ENCODE assay signal across 9 cellular contexts in genomic region chr18:3209859-3210569, GRCh38. TPM values are rescaled to one million over a fixed set of nuclear protein-coding genes. Genes with fewer than 3 reads are reported as not detected.
DNase-seq lines count a peak whose midpoint lies in the region; ATAC-seq and TF ChIP-seq lines count a peak whose summit lies in the region.
"Had no signal": no experiment of that assay in that cellular context is flagged by ENCODE, and none has a peak within 500 bp of the region (broad histone marks: within the 10 kb centered on the region; RNA-seq: fewer than 3 reads in every experiment).

No MANE protein-coding gene starts in this region.

- TF ChIP-seq CTCF in left ventricle myocardium inferior (IDR thresholded peaks at IDR 0.05; ENCODE audit: borderline replicate concordance) (no peak), SU-DHL-6 (IDR thresholded peaks at IDR 0.05; ENCODE audit: insufficient read depth, low read length, poor library complexity, severe bottlenecking) (no peak), tibial nerve (IDR thresholded peaks at IDR 0.05) (no peak), uterus (IDR thresholded peaks at IDR 0.05) (no peak)

- no peaks in the 10 kb centered on the region for H3F3A ChIP-seq in SU-DHL-6 (ENCODE audit: insufficient read depth)

- H3K9ac ChIP-seq in SU-DHL-6 (ENCODE audit: low read length) (no peak overlapping the region), subcutaneous abdominal adipose tissue (ENCODE audit: low read length in 5 of 5) (no peak overlapping the region)

- intact Hi-C loops in left ventricle myocardium inferior (cut with micrococcal nuclease) (no loop called here), Right ventricle myocardium inferior (cut with DNase I) (no loop called here), uterus (cut with DNase I; ENCODE audit: low total_unique reads) (no loop called here)

- H4K20me1 ChIP-seq in SU-DHL-6 (ENCODE audit: low read depth, low read length) = no peaks in the 10 kb centered on the region

- DNase-seq in left ventricle myocardium inferior (no peak), Right ventricle myocardium inferior (ENCODE audit: missing footprints) (no peak), tibial nerve (ENCODE audit: low spot score in 2 of 2) (no peak), uterus (no peak)
- DNase-seq in effector CD4-positive, alpha-beta T cell = no peak

- WGBS in tibial nerve, 2 donors = 83 to 84% methylated on average over 4 of the region's 4 CpGs

- no peaks in the 10 kb centered on the region for H3K79me2 ChIP-seq in SU-DHL-6 (ENCODE audit: insufficient read depth, low read length)

- TF ChIP-seq POLR2A in tibial nerve (IDR thresholded peaks at IDR 0.05) = no peak
- TF ChIP-seq POLR2A in uterus (IDR thresholded peaks at IDR 0.05) = no peak

- no peak for TF ChIP-seq EP300 in tibial nerve (IDR thresholded peaks at IDR 0.05)

- H3K36me3 ChIP-seq in left ventricle myocardium inferior (peaks cover 65% of the 10 kb centered on the region), SU-DHL-6 (ENCODE audit: low read length) (no peaks in the 10 kb centered on the region), subcutaneous abdominal adipose tissue (ENCODE audit: control insufficient read depth in 5 of 5, insufficient read depth in 5 of 5, low read length in 5 of 5) (peaks cover 4 to 10% (median 6%) of the 10 kb centered on the region in 5 donors), tibial nerve (peaks cover 0 to 21% (median 0%) of the 10 kb centered on the region in 3 donors), uterus (no peaks in the 10 kb centered on the region)

- no peak overlapping the region for H3K4me2 ChIP-seq in SU-DHL-6 (ENCODE audit: low read depth, low read length, poor library complexity, severe bottlenecking)

- peak overlapping the region; percentile 41 for H2AFZ ChIP-seq in SU-DHL-6 (ENCODE audit: low read depth, low read length, severe bottlenecking)

- ATAC-seq in Right ventricle myocardium inferior (no peak), HG02973 (IDR thresholded peaks at IDR 0.05; ENCODE audit: unreplicated experiment) (peak; percentile 67)

- H3K9me3 ChIP-seq in left ventricle myocardium inferior (replicated peaks) = peaks cover 12% of the 10 kb centered on the region
- no peaks in the 10 kb centered on the region for H3K9me3 ChIP-seq in SU-DHL-6 (ENCODE audit: insufficient read depth, low read length)
- peaks cover 0 to 10% (median 0%) of the 10 kb centered on the region in 5 donors for H3K9me3 ChIP-seq in subcutaneous abdominal adipose tissue (ENCODE audit: control insufficient read depth in 5 of 5, low read length in 5 of 5)
- H3K9me3 ChIP-seq in tibial nerve = peaks cover 0 to 14% (median 0%) of the 10 kb centered on the region in 4 donors
- H3K9me3 ChIP-seq in uterus = no peaks in the 10 kb centered on the region

- peaks cover 76% of the 10 kb centered on the region for H3K4me1 ChIP-seq in left ventricle myocardium inferior
- H3K4me1 ChIP-seq in subcutaneous abdominal adipose tissue (ENCODE audit: control insufficient read depth in 5 of 5, insufficient read depth in 5 of 5, low read length in 5 of 5) = peaks cover 0 to 37% (median 23%) of the 10 kb centered on the region in 5 donors
- peaks cover 0 to 15% (median 11%) of the 10 kb centered on the region in 4 donors for H3K4me1 ChIP-seq in tibial nerve
- H3K4me1 ChIP-seq in uterus = no peaks in the 10 kb centered on the region

- H3K27me3 ChIP-seq in left ventricle myocardium inferior (ENCODE audit: low read depth) = no peaks in the 10 kb centered on the region
- H3K27me3 ChIP-seq in SU-DHL-6 (ENCODE audit: low read length) = no peaks in the 10 kb centered on the region
- H3K27me3 ChIP-seq in subcutaneous abdominal adipose tissue (ENCODE audit: control insufficient read depth in 5 of 5, insufficient read depth in 4 of 5, low read length in 5 of 5) = no peaks in the 10 kb centered on the region
- H3K27me3 ChIP-seq in tibial nerve = no peaks in the 10 kb centered on the region
- H3K27me3 ChIP-seq in uterus = no peaks in the 10 kb centered on the region

- H3K27ac ChIP-seq in left ventricle myocardium inferior (replicated peaks) (peak overlapping the region; percentile 92), SU-DHL-6 (ENCODE audit: low read depth, low read length) (no peak overlapping the region), subcutaneous abdominal adipose tissue (ENCODE audit: low read depth, low read length) (peak overlapping the region; percentile 76), tibial nerve (no peak overlapping the region), uterus (no peak overlapping the region)
- H3K27ac ChIP-seq: HL-60 had no signal

- H3K9me2 ChIP-seq in SU-DHL-6 (replicated peaks; ENCODE audit: insufficient read depth, low read length) = no peaks in the 10 kb centered on the region

- H3K4me3 ChIP-seq in left ventricle myocardium inferior = peak overlapping the region; percentile 71
- no peak overlapping the region for H3K4me3 ChIP-seq in SU-DHL-6 (ENCODE audit: insufficient read depth, low read length, poor library complexity, severe bottlenecking)
- H3K4me3 ChIP-seq in subcutaneous abdominal adipose tissue (ENCODE audit: low read depth in 1 of 5, low read length in 5 of 5) = no peak overlapping the region
- H3K4me3 ChIP-seq in tibial nerve = no peak overlapping the region
- no peak overlapping the region for H3K4me3 ChIP-seq in uterus

RNA-seq across cellular contexts. Expression of gene MYOM1, which starts 9.8 kb away (rescaled TPM):
- 667 TPM for total RNA-seq in left ventricle myocardium inferior
- 611 TPM for total RNA-seq in Right ventricle myocardium inferior
- total RNA-seq in tibial nerve = 1 to 10 TPM; 3.0 to 8.1 (median 5.6) TPM
- total RNA-seq in uterus = 10 to 100 TPM in 1 of 4 donors, 1 to 10 TPM in 3; 3.1 to 15.8 (median 9.0) TPM

RNA-seq across cellular contexts. Expression of gene MYL12A, which starts 37.6 kb away (rescaled TPM):
- total RNA-seq in left ventricle myocardium inferior (2,410 TPM), Right ventricle myocardium inferior (2,252 TPM), tibial nerve (100 to 1,000 TPM; 387 to 515 (median 415) TPM), uterus (100 to 1,000 TPM; 256 to 378 (median 305) TPM)

RNA-seq across cellular contexts. Expression of gene MYL12B, which starts 51.9 kb away (rescaled TPM):
- total RNA-seq in left ventricle myocardium inferior (176 TPM), Right ventricle myocardium inferior (180 TPM), tibial nerve (100 to 1,000 TPM; 244 to 321 (median 281) TPM), uterus (100 to 1,000 TPM; 236 to 387 (median 305) TPM)

Comparison
In these comparisons a context has a peak if more than half of its experiments do, and no peak if none do; other contexts are left out.
1. H3K27ac ChIP-seq: peak in left ventricle myocardium inferior (single experiment) and subcutaneous abdominal adipose tissue (single experiment); none in SU-DHL-6 (single experiment), tibial nerve (0 of 4) and uterus (0 of 2).
2. RNA of gene MYOM1, which starts 9.8 kb away (total RNA-seq): 667 TPM in left ventricle myocardium inferior (single experiment) and 611 TPM in Right ventricle myocardium inferior (single experiment); 3.1 to 15.8 TPM in uterus and 3.0 to 8.1 TPM in tibial nerve; every median in the first group is over 10 times any median in the second.